ENCODE assay signal across 1 cellular context in the genomic region with DNA sequence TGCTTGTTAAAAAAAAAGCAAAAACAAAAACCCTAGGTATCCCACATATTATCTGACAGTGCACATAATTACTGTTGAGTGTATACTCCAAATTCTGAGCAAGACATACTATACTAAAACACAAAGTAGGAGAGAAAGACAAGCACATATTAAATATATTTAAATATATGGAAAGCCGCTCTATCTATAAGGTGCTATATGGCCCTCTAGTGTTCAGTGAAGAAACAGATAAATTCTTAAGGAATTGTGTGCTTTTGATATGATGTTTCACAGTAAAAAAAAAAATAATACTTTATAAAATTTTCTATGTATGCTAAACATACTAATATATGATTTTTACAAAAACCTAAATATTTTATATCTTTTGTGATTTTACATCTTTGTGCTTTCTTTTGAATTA.
TF ChIP-seq lines count a peak whose summit lies in the region.

No MANE protein-coding gene starts in this region.

TF ChIP-seq in GM23338, 12 proteins besides CTCF, POLR2A, EP300 and RAD21 (continued from another document):
- TF ChIP-seq NANOG (IDR thresholded peaks at IDR 0.05; ENCODE audit: borderline replicate concordance) (no peak), POLR2AphosphoS5 (IDR thresholded peaks at IDR 0.05; ENCODE audit: low read depth) (no peak), ETS1 (IDR thresholded peaks at IDR 0.05) (no peak), JUNB (IDR thresholded peaks at IDR 0.05; ENCODE audit: unreplicated experiment) (no peak), STAT1 (IDR thresholded peaks at IDR 0.05; ENCODE audit: unreplicated experiment) (no peak)
